In genomic region chr1:109676718-109677381, GRCh38 we compare ENCODE assay signal across 8 cellular contexts. TPM values are rescaled to one million over a fixed set of nuclear protein-coding genes. Genes with fewer than 3 reads are reported as not detected.
"Had no signal": no experiment of that assay in that cellular context is flagged by ENCODE, and none has a peak within 500 bp of the region (broad histone marks: within the 10 kb centered on the region; RNA-seq: fewer than 3 reads in every experiment).

No MANE protein-coding gene starts in this region.

RNA-seq across cellular contexts. Expression of gene GSTM1, which starts 10.8 kb away (rescaled TPM):
- total RNA-seq: esophagus mucosa, glomerular endothelial cell, left colon, left ventricle myocardium inferior, mesenteric fat pad, thoracic aorta had no signal

RNA-seq across cellular contexts. Expression of gene GSTM5, which starts 35.2 kb away (rescaled TPM):
- total RNA-seq: glomerular endothelial cell; kidney epithelial cell; natural killer cell treated with Interleukin-12 subunit alpha and Interleukin-12 subunit beta and Interleukin-15 and Interleukin-18, amount 100 ng/mL, for 72 hours had no signal
